15 cellular contexts compared by ENCODE assay signal in genomic region chr1:156836041-156836654, GRCh38. TPM values are rescaled to one million over a fixed set of nuclear protein-coding genes. Genes with fewer than 3 reads are reported as not detected.
DNase-seq lines count a peak whose midpoint lies in the region; ATAC-seq and TF ChIP-seq lines count a peak whose summit lies in the region.
"Had no signal": no experiment of that assay in that cellular context is flagged by ENCODE, and none has a peak within 500 bp of the region (broad histone marks: within the 10 kb centered on the region; RNA-seq: fewer than 3 reads in every experiment).

No MANE protein-coding gene starts in this region.

- H3K27ac Mint-ChIP-seq in activated naive CD4-positive, alpha-beta T cell treated with anti-CD3 and anti-CD28 coated beads, Interleukin-2, amount 50 U/mL, for 72 hours, result peak overlapping the region in 1 of 2 donors; percentile 23
- H3K27ac Mint-ChIP-seq in nephron progenitor cell, result no peak overlapping the region

- no peaks in the 10 kb centered on the region for H3K36me3 Mint-ChIP-seq in activated naive CD4-positive, alpha-beta T cell treated with anti-CD3 and anti-CD28 coated beads, Interleukin-2, amount 50 U/mL, for 72 hours
- no peaks in the 10 kb centered on the region for H3K36me3 Mint-ChIP-seq in nephron progenitor cell (ENCODE audit: low read depth)

- peak; percentile 51 for DNase-seq in activated naive CD4-positive, alpha-beta T cell treated with Interleukin-2 at 50 U/mL for 16 hours
- no peak for DNase-seq in activated naive CD4-positive, alpha-beta T cell (lab: John Stamatoyannopoulos, UW)
- DNase-seq in activated naive CD4-positive, alpha-beta T cell treated with anti-CD3 and anti-CD28 coated beads, Interleukin-2, amount 50 U/mL, for 72 hours (ENCODE audit: low spot score in 2 of 2), result peak in 1 of 2 donors; percentile 51
- DNase-seq in stimulated activated naive CD8-positive, alpha-beta T cell treated with anti-CD3 and anti-CD28 coated beads, Interleukin-15, Interleukin-2, amounts not matched to agents 100 U/mL and 50 U/mL, for 24 hours, result peak; percentile 69
- DNase-seq in nephron progenitor cell (no peak), NCI-H1417 (lab: John Stamatoyannopoulos, UW) (no peak)
- DNase-seq: DMS53, gastrocnemius medialis, NCI-H1930, sigmoid colon had no signal

- peaks cover 49% of the 10 kb centered on the region for H3K4me1 Mint-ChIP-seq in nephron progenitor cell

- ATAC-seq in HG02973 (IDR thresholded peaks at IDR 0.05; ENCODE audit: unreplicated experiment) (peak; percentile 43), HG03354 (IDR thresholded peaks at IDR 0.05; ENCODE audit: poor library complexity, severe bottlenecking, unreplicated experiment) (no peak)
- ATAC-seq in activated naive CD4-positive, alpha-beta T cell treated with anti-CD3 and anti-CD28 coated beads, Interleukin-2, amount 50 U/mL, for 72 hours, result peak; percentile 86 to 87
- ATAC-seq in stimulated activated naive CD8-positive, alpha-beta T cell treated with anti-CD3 and anti-CD28 coated beads, Interleukin-15, Interleukin-2, amounts not matched to agents 100 U/mL and 50 U/mL, for 24 hours, result peak; percentile 88
- ATAC-seq: gastrocnemius medialis, HepG2, SK-N-SH treated with all-trans-retinoic acid at 6 μM for 48 hours had no signal

- peaks cover 82% of the 10 kb centered on the region for H3K27me3 Mint-ChIP-seq in nephron progenitor cell (ENCODE audit: low read depth, poor library complexity)

- no peaks in the 10 kb centered on the region for H3K9me3 Mint-ChIP-seq in activated naive CD4-positive, alpha-beta T cell treated with anti-CD3 and anti-CD28 coated beads, Interleukin-2, amount 50 U/mL, for 72 hours
- no peaks in the 10 kb centered on the region for H3K9me3 Mint-ChIP-seq in nephron progenitor cell
- H3K9me3 Mint-ChIP-seq: nephron had no signal

- no peak overlapping the region for H3K4me3 Mint-ChIP-seq in nephron progenitor cell
- H3K4me3 Mint-ChIP-seq: nephron had no signal

- TF ChIP-seq CTCF in nephron progenitor cell (IDR thresholded peaks at IDR 0.05), result no peak

RNA-seq across cellular contexts. Expression of gene SH2D2A, which starts 19.5 kb away (rescaled TPM):
- 100 to 1,000 TPM; 186 to 215 TPM for total RNA-seq in activated naive CD4-positive, alpha-beta T cell treated with anti-CD3 and anti-CD28 coated beads, Interleukin-2, amount 50 U/mL, for 72 hours

RNA-seq across cellular contexts. Expression of gene INSRR, which starts 22.8 kb away (rescaled TPM):
- under 1 TPM; 0.07 to 0.29 TPM for total RNA-seq in activated naive CD4-positive, alpha-beta T cell treated with anti-CD3 and anti-CD28 coated beads, Interleukin-2, amount 50 U/mL, for 72 hours
- total RNA-seq: gastrocnemius medialis, HepG2, sigmoid colon had no signal

RNA-seq across cellular contexts. Expression of gene NTRK1, which starts 24.5 kb away (rescaled TPM):
- 1 to 10 TPM; 5.3 to 7.2 TPM for total RNA-seq in activated naive CD4-positive, alpha-beta T cell treated with anti-CD3 and anti-CD28 coated beads, Interleukin-2, amount 50 U/mL, for 72 hours
- total RNA-seq: HepG2 had no signal

RNA-seq across cellular contexts. Expression of gene PEAR1, which starts 57.4 kb away (rescaled TPM):
- total RNA-seq in activated naive CD4-positive, alpha-beta T cell treated with anti-CD3 and anti-CD28 coated beads, Interleukin-2, amount 50 U/mL, for 72 hours, result under 1 TPM; 0.09 to 0.53 TPM

Comparison
In these comparisons a context has a peak if more than half of its experiments do, and no peak if none do; other contexts are left out.
1. DNase-seq: peak in activated naive CD4-positive, alpha-beta T cell treated with Interleukin-2 at 50 U/mL for 16 hours (single experiment) and stimulated activated naive CD8-positive, alpha-beta T cell treated with anti-CD3 and anti-CD28 coated beads, Interleukin-15, Interleukin-2, amounts not matched to agents 100 U/mL and 50 U/mL, for 24 hours (single experiment); none in activated naive CD4-positive, alpha-beta T cell (0 of 4), nephron progenitor cell (single experiment) and NCI-H1417 (0 of 3).